22 cellular contexts compared by ENCODE assay signal in the genomic region with DNA sequence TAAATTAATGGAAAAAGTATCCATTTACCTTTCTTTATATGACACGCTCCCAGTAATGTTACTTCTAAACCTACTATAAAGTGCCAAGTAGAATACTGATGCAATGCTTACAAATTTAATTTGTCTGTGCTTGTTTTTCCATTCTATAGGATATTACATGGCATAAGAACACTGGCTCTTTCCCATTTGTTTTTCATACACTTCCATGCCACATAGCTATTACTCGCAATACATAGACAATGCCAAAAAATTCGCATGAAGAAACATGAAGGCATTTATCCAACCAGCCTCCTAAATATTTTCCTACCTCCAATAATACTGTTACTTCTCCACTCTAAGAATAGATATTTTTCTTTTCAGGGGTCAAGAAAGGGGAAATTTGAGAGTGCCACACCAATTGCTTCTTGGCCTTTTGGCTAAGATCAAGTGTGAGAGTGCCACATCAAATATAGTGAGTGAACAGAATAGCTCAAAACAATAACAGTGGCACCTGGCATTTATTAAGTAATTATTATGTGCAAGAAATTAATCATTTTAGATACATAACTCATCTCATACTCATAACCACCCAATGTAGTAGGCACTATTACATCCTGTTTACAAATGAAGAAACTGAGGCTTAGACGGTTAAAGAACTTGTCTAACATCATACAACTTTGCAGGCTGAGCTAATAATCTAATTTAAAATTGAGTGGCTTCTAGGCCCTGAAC. TPM values are rescaled to one million over a fixed set of nuclear protein-coding genes. Genes with fewer than 3 reads are reported as not detected.
DNase-seq lines count a peak whose midpoint lies in the region; ATAC-seq and TF ChIP-seq lines count a peak whose summit lies in the region.
"Had no signal": no experiment of that assay in that cellular context is flagged by ENCODE, and none has a peak within 500 bp of the region (broad histone marks: within the 10 kb centered on the region; RNA-seq: fewer than 3 reads in every experiment).

No MANE protein-coding gene starts in this region.

- POLR2A ChIA-PET in MCF 10A (lab: Yijun Ruan, JAX): interaction anchor here (0.7 to 34.6 kb wide), 16 partner anchors 18 to 197 kb away, joined by 3 to 1548 read pairs (median 7); no protein-coding TSS in a partner anchor

- H3K9me3 Mint-ChIP-seq in MCF 10A (ENCODE audit: unreplicated experiment): no peaks in the 10 kb centered on the region
- H3K9me3 Mint-ChIP-seq: activated B cell treated with CpG ODN at 0.5 μM for 24 hours; activated naive CD8-positive, alpha-beta T cell treated with anti-CD3 and anti-CD28 coated beads for 36 hours; activated T-helper 1 cell treated with anti-CD3 and anti-CD28 coated beads, Interleukin-12 subunit alpha, Interleukin-12 subunit beta, Interleukin-2, Interleukin-4 antibody, amounts not matched to agents 30 ng/mL and 10 ng/mL and 1 ng/mL, durations not matched to agents 14 hours and 24 hours and 36 hours; CD8-positive, alpha-beta memory T cell; H9; nephron had no signal

- peak overlapping the region; percentile 10 for H3K9ac ChIP-seq in skeletal muscle satellite cell (ENCODE audit: low read depth, low read length)

- TF ChIP-seq CTCF in MCF 10A (IDR thresholded peaks at IDR 0.05; ENCODE audit: unreplicated experiment): no peak

- no peak for ATAC-seq in HG03521 (IDR thresholded peaks at IDR 0.05; ENCODE audit: unreplicated experiment)

- peak; percentile 11 for DNase-seq in HCEC 1CT
- DNase-seq in MCF 10A (ENCODE audit: unreplicated experiment): no peak
- peak; percentile 49 for DNase-seq in fibroblast of the conjunctiva (ENCODE audit: low read depth)
- no peak for DNase-seq in cerebellum (ENCODE audit: low spot score)
- DNase-seq in activated T-cell treated with anti-CD3 and anti-CD28 coated beads, Interleukin-2, amount 50 U/mL, for 1 hour: no peak
- DNase-seq in HAP-1 (ENCODE audit: low spot score in 2 of 2): no peak
- DNase-seq: activated B cell treated with CpG ODN at 0.5 μM for 24 hours; activated naive CD8-positive, alpha-beta T cell treated with anti-CD3 and anti-CD28 coated beads for 36 hours; CD8-positive, alpha-beta memory T cell; DND-41; erythroblast; H9; KG1; mesendoderm; NCI-H1105 treated with DMSO at 0.1 percent for 48 hours; NCI-H2107; stimulated activated naive CD4-positive, alpha-beta T cell; transverse colon had no signal

- H3K36me3 Mint-ChIP-seq in MCF 10A (ENCODE audit: insufficient read depth, unreplicated experiment): peaks cover 75% of the 10 kb centered on the region
- H3K36me3 Mint-ChIP-seq: activated naive CD8-positive, alpha-beta T cell treated with anti-CD3 and anti-CD28 coated beads for 36 hours; CD8-positive, alpha-beta memory T cell had no signal

- no peak overlapping the region for H3K4me3 ChIP-seq in skeletal muscle satellite cell (ENCODE audit: low read length)
- H3K4me3 ChIP-seq in HAP-1: no peak overlapping the region
- H3K4me3 ChIP-seq: transverse colon had no signal

- H3K27ac Mint-ChIP-seq in MCF 10A (ENCODE audit: low read depth, unreplicated experiment): peak overlapping the region; percentile 97
- H3K27ac Mint-ChIP-seq: activated B cell treated with CpG ODN at 0.5 μM for 24 hours; activated naive CD8-positive, alpha-beta T cell treated with anti-CD3 and anti-CD28 coated beads for 36 hours; activated T-helper 1 cell treated with anti-CD3 and anti-CD28 coated beads, Interleukin-12 subunit alpha, Interleukin-12 subunit beta, Interleukin-2, Interleukin-4 antibody, amounts not matched to agents 30 ng/mL and 10 ng/mL and 1 ng/mL, durations not matched to agents 14 hours and 24 hours and 36 hours; CD8-positive, alpha-beta memory T cell; H9; nephron had no signal

- H3K36me3 ChIP-seq in skeletal muscle satellite cell (ENCODE audit: insufficient read depth, low read length) (peaks cover 89% of the 10 kb centered on the region), HAP-1 (replicated peaks) (no peaks in the 10 kb centered on the region; the same call in 1 of the 2 replicates)

- H3K4me3 Mint-ChIP-seq in MCF 10A (ENCODE audit: unreplicated experiment): peak overlapping the region; percentile 88
- H3K4me3 Mint-ChIP-seq: activated B cell treated with CpG ODN at 0.5 μM for 24 hours; activated naive CD8-positive, alpha-beta T cell treated with anti-CD3 and anti-CD28 coated beads for 36 hours; activated T-helper 1 cell treated with anti-CD3 and anti-CD28 coated beads, Interleukin-12 subunit alpha, Interleukin-12 subunit beta, Interleukin-2, Interleukin-4 antibody, amounts not matched to agents 30 ng/mL and 10 ng/mL and 1 ng/mL, durations not matched to agents 14 hours and 24 hours and 36 hours; CD8-positive, alpha-beta memory T cell; H9; nephron had no signal

- in situ Hi-C loops in HAP-1 (cut with MboI; ENCODE audit: low sequenced_read_pairs): loop anchor here (5.0 kb wide), 1 partner anchor 54 kb away; no protein-coding TSS in a partner anchor

- peak overlapping the region; percentile 47 for H3K4me2 ChIP-seq in skeletal muscle satellite cell (ENCODE audit: low read length)

- intact Hi-C loops in MCF 10A (cut with micrococcal nuclease): loop anchor here (1.0 to 5.0 kb wide), 5 partner anchors 17 to 207 kb away; no protein-coding TSS in a partner anchor

- no TSS peak for BruUV-seq in MCF 10A (replicated peaks; lab: Mats Ljungman, UMichigan)

- peaks cover 34% of the 10 kb centered on the region for H3K4me1 Mint-ChIP-seq in MCF 10A (ENCODE audit: insufficient read depth, unreplicated experiment)
- H3K4me1 Mint-ChIP-seq: activated B cell treated with CpG ODN at 0.5 μM for 24 hours; activated naive CD8-positive, alpha-beta T cell treated with anti-CD3 and anti-CD28 coated beads for 36 hours; CD8-positive, alpha-beta memory T cell; nephron had no signal

- H3K27me3 ChIP-seq in skeletal muscle satellite cell (ENCODE audit: control insufficient read depth, insufficient read depth, low read length): no peaks in the 10 kb centered on the region
- no peaks in the 10 kb centered on the region for H3K27me3 ChIP-seq in HAP-1 (ENCODE audit: low read depth)
- H3K27me3 ChIP-seq: transverse colon had no signal

- H3K9me3 ChIP-seq in skeletal muscle satellite cell (replicated peaks; ENCODE audit: low read length): no peaks in the 10 kb centered on the region
- H3K9me3 ChIP-seq in HAP-1: no peaks in the 10 kb centered on the region
- H3K9me3 ChIP-seq: transverse colon had no signal

- no peaks in the 10 kb centered on the region for H3K27me3 Mint-ChIP-seq in MCF 10A (ENCODE audit: insufficient read depth, unreplicated experiment)
- H3K27me3 Mint-ChIP-seq: activated B cell treated with CpG ODN at 0.5 μM for 24 hours; activated naive CD8-positive, alpha-beta T cell treated with anti-CD3 and anti-CD28 coated beads for 36 hours; CD8-positive, alpha-beta memory T cell had no signal

- H3K4me1 ChIP-seq in skeletal muscle satellite cell (ENCODE audit: control insufficient read depth, insufficient read depth, low read length): peaks cover 25% of the 10 kb centered on the region
- peaks cover 6% of the 10 kb centered on the region; the same call in 1 of the 2 replicates for H3K4me1 ChIP-seq in HAP-1

- CTCF ChIA-PET in MCF 10A (lab: Yijun Ruan, JAX): interaction anchor here (0.5 to 3.1 kb wide), 12 partner anchors 11 to 201 kb away, joined by 3 to 15 read pairs (median 4); no protein-coding TSS in a partner anchor

RNA-seq across cellular contexts. Expression of a gene that starts 0.8 kb away (rescaled TPM):
- total RNA-seq in MCF 10A (2022) (356 and 370 TPM in 2 replicates), cerebellum (383 TPM)
- total RNA-seq in skeletal muscle satellite cell (2012; rRNA removed): 261 and 368 TPM in 2 replicates

Comparison
In these comparisons a context has a peak if more than half of its experiments do, and no peak if none do; other contexts are left out.
1. DNase-seq: peak in HCEC 1CT (single experiment) and fibroblast of the conjunctiva (single experiment); none in MCF 10A (single experiment), cerebellum (single experiment), activated T-cell treated with anti-CD3 and anti-CD28 coated beads, Interleukin-2, amount 50 U/mL, for 1 hour (single experiment) and HAP-1 (0 of 2).